In genomic region chr7:91771394-91771793, GRCh38 we compare ENCODE assay signal across 17 cellular contexts.
A peak's percentile ranks its signal among the peaks of the same experiment; 100 is the strongest.
DNase-seq lines count a peak whose midpoint lies in the region; ATAC-seq, FAIRE-seq and TF ChIP-seq lines count a peak whose summit lies in the region.
"Had no signal": no experiment of that assay in that cellular context is flagged by ENCODE, and none has a peak within 500 bp of the region (broad histone marks: within the 10 kb centered on the region; RNA-seq: fewer than 3 reads in every experiment).

No MANE protein-coding gene starts in this region.

- H3K9me1 ChIP-seq in keratinocyte (ENCODE audit: control insufficient read depth, extremely low read depth, insufficient read depth, low read length), result no peaks in the 10 kb centered on the region

- ATAC-seq in RWPE2 (ENCODE audit: low read depth) (peak; percentile 24; the same call in 1 of the 3 replicates), HG02938 (IDR thresholded peaks at IDR 0.05; ENCODE audit: unreplicated experiment) (no peak)
- ATAC-seq: A549 had no signal

- peaks cover 9% of the 10 kb centered on the region for H3K4me1 ChIP-seq in RWPE2 (ENCODE audit: insufficient read depth, poor library complexity, severe bottlenecking)
- peaks cover 22% of the 10 kb centered on the region for H3K4me1 ChIP-seq in keratinocyte (ENCODE audit: control insufficient read depth, extremely low read depth, insufficient read depth, low read length)
- H3K4me1 ChIP-seq in Karpas-422 (ENCODE audit: low read length), result no peaks in the 10 kb centered on the region
- H3K4me1 ChIP-seq: A549, Caco-2, HAP-1 had no signal

- no peaks in the 10 kb centered on the region for H3K79me2 ChIP-seq in keratinocyte (ENCODE audit: control insufficient read depth, insufficient read depth, low read length)
- no peaks in the 10 kb centered on the region for H3K79me2 ChIP-seq in Karpas-422 (ENCODE audit: low read length)

- dilution Hi-C loops in keratinocyte (cut with MboI; ENCODE audit: extremely low pct_ligation_motif_present, low sequenced_read_pairs), result no loop called here

- peak; percentile 51 for FAIRE-seq in keratinocyte (lab: Jason Lieb, UNC)
- FAIRE-seq: A549, G401.6 had no signal

- H3K36me3 Mint-ChIP-seq in HFFc6 (ENCODE audit: low read depth), result no peaks in the 10 kb centered on the region
- H3K36me3 Mint-ChIP-seq in endothelial cell (ENCODE audit: low read depth, unreplicated experiment), result no peaks in the 10 kb centered on the region
- H3K36me3 Mint-ChIP-seq in activated CD4-positive, alpha-beta T cell treated with anti-CD3 and anti-CD28 coated beads, Interleukin-2, amount 10 ng/mL, durations not matched to agents 24 days and 14 days (ENCODE audit: low read depth), result no peaks in the 10 kb centered on the region

- no peaks in the 10 kb centered on the region for H3K27me3 ChIP-seq in RWPE2 (ENCODE audit: insufficient read depth, poor library complexity, severe bottlenecking)
- no peaks in the 10 kb centered on the region for H3K27me3 ChIP-seq in keratinocyte (ENCODE audit: control insufficient read depth, extremely low read depth, insufficient read depth, low read length)
- H3K27me3 ChIP-seq in Karpas-422 (ENCODE audit: low read length), result no peaks in the 10 kb centered on the region

- H3K27ac ChIP-seq in RWPE2 (ENCODE audit: poor library complexity, severe bottlenecking), result peak overlapping the region; percentile 69
- peak overlapping the region; percentile 62 for H3K27ac ChIP-seq in epithelial cell of prostate
- H3K27ac ChIP-seq in keratinocyte (ENCODE audit: control insufficient read depth, insufficient read depth, low read length), result peak overlapping the region; percentile 22
- H3K27ac ChIP-seq in Karpas-422 (ENCODE audit: low read length), result no peak overlapping the region
- H3K27ac ChIP-seq: A549 had no signal

- TF ChIP-seq CTCF in HFFc6 (IDR thresholded peaks at IDR 0.05) (no peak), RWPE2 (IDR thresholded peaks at IDR 0.05; ENCODE audit: poor library complexity, severe bottlenecking) (no peak), keratinocyte (optimal IDR thresholded peaks at IDR 0.05 in 1 of 3, IDR thresholded peaks at IDR 0.05 in 1 of 3, conservative IDR thresholded peaks at IDR 0.05 in 1 of 3; ENCODE audit: extremely low read depth in 1 of 3, insufficient read depth in 2 of 3, low read length in 3 of 3) (no peak), endothelial cell (IDR thresholded peaks at IDR 0.05; ENCODE audit: unreplicated experiment) (no peak)

- no peak overlapping the region for H3K4me3 ChIP-seq in RWPE2 (ENCODE audit: severe bottlenecking)
- no peak overlapping the region for H3K4me3 ChIP-seq in keratinocyte (ENCODE audit: control insufficient read depth in 2 of 3, extremely low read depth in 1 of 3, insufficient read depth in 2 of 3, low read depth in 1 of 3, low read length in 3 of 3)
- no peak overlapping the region for H3K4me3 ChIP-seq in Karpas-422 (ENCODE audit: low read length)
- H3K4me3 ChIP-seq: A549, HAP-1 had no signal

- H2AFZ ChIP-seq in keratinocyte (ENCODE audit: control insufficient read depth, low read length) (no peak overlapping the region), Karpas-422 (ENCODE audit: low read length) (no peak overlapping the region)

- H3K4me3 Mint-ChIP-seq in HFFc6, result no peak overlapping the region
- no peak overlapping the region for H3K4me3 Mint-ChIP-seq in endothelial cell (ENCODE audit: unreplicated experiment)
- H3K4me3 Mint-ChIP-seq in activated CD4-positive, alpha-beta T cell treated with anti-CD3 and anti-CD28 coated beads, Interleukin-2, amount 10 ng/mL, durations not matched to agents 24 days and 14 days, result no peak overlapping the region
- H3K4me3 Mint-ChIP-seq: CD4-positive, alpha-beta T cell had no signal

- H3K27ac Mint-ChIP-seq in HFFc6, result no peak overlapping the region
- H3K27ac Mint-ChIP-seq in endothelial cell (ENCODE audit: unreplicated experiment), result no peak overlapping the region
- H3K27ac Mint-ChIP-seq in activated CD4-positive, alpha-beta T cell treated with anti-CD3 and anti-CD28 coated beads, Interleukin-2, amount 10 ng/mL, durations not matched to agents 24 days and 14 days, result no peak overlapping the region
- H3K27ac Mint-ChIP-seq: CD4-positive, alpha-beta T cell had no signal

- DNase-seq in HFFc6, result peak; percentile 9
- DNase-seq in RWPE2 (ENCODE audit: low spot score), result no peak
- DNase-seq in epithelial cell of prostate (ENCODE audit: low read depth, low spot score), result peak; percentile 33
- no peak for DNase-seq in keratinocyte (ENCODE audit: low read depth, low spot score)
- no peak for DNase-seq in endothelial cell (ENCODE audit: low spot score)
- DNase-seq in activated CD4-positive, alpha-beta T cell treated with anti-CD3 and anti-CD28 coated beads, Interleukin-2, amount 10 ng/mL, durations not matched to agents 24 days and 14 days, result no peak
- no peak for DNase-seq in Karpas-422
- DNase-seq: Caco-2; CD4-positive, alpha-beta T cell; NCI-H1105; NCI-H2081; NCI-H2171 treated with DMSO at 0.1 percent for 48 hours; NCI-H748 treated with DMSO at 0.1 percent for 48 hours had no signal

- H4K20me1 ChIP-seq in keratinocyte (ENCODE audit: control insufficient read depth, extremely low read depth, insufficient read depth, low read length), result no peaks in the 10 kb centered on the region
- no peaks in the 10 kb centered on the region for H4K20me1 ChIP-seq in Karpas-422 (ENCODE audit: insufficient read depth, low read depth, low read length)

- H3K27me3 Mint-ChIP-seq in HFFc6 (ENCODE audit: insufficient read depth), result peaks cover 4% of the 10 kb centered on the region; the same call in 1 of the 2 replicates
- no peaks in the 10 kb centered on the region for H3K27me3 Mint-ChIP-seq in endothelial cell (ENCODE audit: unreplicated experiment)
- peaks cover 2% of the 10 kb centered on the region for H3K27me3 Mint-ChIP-seq in activated CD4-positive, alpha-beta T cell treated with anti-CD3 and anti-CD28 coated beads, Interleukin-2, amount 10 ng/mL, durations not matched to agents 24 days and 14 days

- H3K4me2 ChIP-seq in keratinocyte (ENCODE audit: control insufficient read depth, extremely low read depth, insufficient read depth, low read depth, low read length), result peak overlapping the region; percentile 25
- no peak overlapping the region for H3K4me2 ChIP-seq in Karpas-422 (ENCODE audit: low read depth, low read length, poor library complexity, severe bottlenecking)
- H3K4me2 ChIP-seq: A549 had no signal

- H3K9me3 ChIP-seq in RWPE2 (ENCODE audit: severe bottlenecking) (no peaks in the 10 kb centered on the region), keratinocyte (ENCODE audit: control insufficient read depth, low read depth, low read length) (no peaks in the 10 kb centered on the region), Karpas-422 (ENCODE audit: low read length) (no peaks in the 10 kb centered on the region)
- H3K9me3 ChIP-seq: A549, Caco-2, HAP-1 had no signal

- H3K36me3 ChIP-seq in RWPE2 (ENCODE audit: low read depth), result no peaks in the 10 kb centered on the region
- H3K36me3 ChIP-seq in keratinocyte (ENCODE audit: control insufficient read depth in 2 of 2, extremely low read depth in 1 of 2, insufficient read depth in 2 of 2, low read length in 2 of 2), result no peaks in the 10 kb centered on the region
- H3K36me3 ChIP-seq in Karpas-422 (ENCODE audit: insufficient read depth, low read length), result no peaks in the 10 kb centered on the region
- H3K36me3 ChIP-seq: HAP-1 had no signal

- H3K9me3 Mint-ChIP-seq in HFFc6, result no peaks in the 10 kb centered on the region
- no peaks in the 10 kb centered on the region for H3K9me3 Mint-ChIP-seq in endothelial cell (ENCODE audit: unreplicated experiment)
- no peaks in the 10 kb centered on the region for H3K9me3 Mint-ChIP-seq in activated CD4-positive, alpha-beta T cell treated with anti-CD3 and anti-CD28 coated beads, Interleukin-2, amount 10 ng/mL, durations not matched to agents 24 days and 14 days

- intact Hi-C loops in activated CD4-positive, alpha-beta T cell treated with anti-CD3 and anti-CD28 coated beads, Interleukin-2, amount 10 ng/mL, durations not matched to agents 24 days and 14 days (cut with micrococcal nuclease), result no loop called here

- no peak overlapping the region for H3K9ac ChIP-seq in keratinocyte (ENCODE audit: control insufficient read depth, extremely low read depth, insufficient read depth, low read length)
- H3K9ac ChIP-seq in Karpas-422 (ENCODE audit: low read length), result no peak overlapping the region

- H3K4me1 Mint-ChIP-seq in HFFc6 (ENCODE audit: low read depth) (no peaks in the 10 kb centered on the region; the same call in 1 of the 2 replicates), endothelial cell (ENCODE audit: unreplicated experiment) (no peaks in the 10 kb centered on the region)
- no peaks in the 10 kb centered on the region for H3K4me1 Mint-ChIP-seq in activated CD4-positive, alpha-beta T cell treated with anti-CD3 and anti-CD28 coated beads, Interleukin-2, amount 10 ng/mL, durations not matched to agents 24 days and 14 days

- no peaks in the 10 kb centered on the region for H3K9me2 ChIP-seq in Karpas-422 (replicated peaks; ENCODE audit: insufficient read depth, low read length)

Comparison
In these comparisons a context has a peak if more than half of its experiments do, and no peak if none do; other contexts are left out.
1. DNase-seq: peak in HFFc6 (single experiment) and epithelial cell of prostate (single experiment); none in RWPE2 (single experiment), keratinocyte (single experiment), endothelial cell (single experiment), activated CD4-positive, alpha-beta T cell treated with anti-CD3 and anti-CD28 coated beads, Interleukin-2, amount 10 ng/mL, durations not matched to agents 24 days and 14 days (single experiment) and Karpas-422 (single experiment).